Comparison of ENCODE assay signal across 38 cellular contexts in genomic region chr18:74482697-74483096, GRCh38. TPM values are rescaled to one million over a fixed set of nuclear protein-coding genes. Genes with fewer than 3 reads are reported as not detected.
"Had no signal": no experiment of that assay in that cellular context is flagged by ENCODE, and none has a peak within 500 bp of the region (broad histone marks: within the 10 kb centered on the region; RNA-seq: fewer than 3 reads in every experiment).

No MANE protein-coding gene starts in this region.

- FAIRE-seq: bronchial epithelial cell, TTC549 had no signal

- H3K27me3 ChIP-seq: ascending aorta, cardiac muscle cell had no signal

- H3K4me3 ChIP-seq: ascending aorta, cardiac muscle cell had no signal

- H3K27ac Mint-ChIP-seq: activated B cell treated with CpG ODN at 0.5 μM for 24 hours; activated CD4-positive, alpha-beta memory T cell treated with anti-CD3 and anti-CD28 coated beads for 36 hours; activated CD4-positive, alpha-beta T cell treated with anti-CD3 and anti-CD28 coated beads, Interleukin-2, amount 10 ng/mL, durations not matched to agents 24 days and 14 days; activated CD8-positive, alpha-beta memory T cell treated with anti-CD3 and anti-CD28 coated beads, Interleukin-2, amount 10 ng/mL, durations not matched to agents 7 days and 5 days; activated CD8-positive, alpha-beta T cell treated with anti-CD3 and anti-CD28 coated beads for 36 hours; activated naive CD4-positive, alpha-beta T cell treated with anti-CD3 and anti-CD28 coated beads, Interleukin-2, amount 10 ng/mL, durations not matched to agents 7 days and 5 days; activated naive CD4-positive, alpha-beta T cell treated with anti-CD3 and anti-CD28 coated beads, Interleukin-2, amount 50 U/mL, for 24 hours; activated naive CD8-positive, alpha-beta T cell; activated naive CD8-positive, alpha-beta T cell treated with anti-CD3 and anti-CD28 coated beads, Interleukin-2, amount 10 ng/mL, durations not matched to agents 7 days and 5 days; activated naive CD8-positive, alpha-beta T cell treated with anti-CD3 and anti-CD28 coated beads, Interleukin-2, amount 50 U/mL, for 24 hours; activated T-cell treated with anti-CD3 and anti-CD28 coated beads, Interleukin-2, amount 50 U/mL, for 24 hours; activated T-helper 2 cell treated with anti-CD3 and anti-CD28 coated beads, Interferon-gamma antibody, Interleukin-2, Interleukin-4, amounts not matched to agents 10 μg/mL and 5 μg/mL and 100 μg/mL, durations not matched to agents 14 hours and 24 hours and 36 hours; T-helper 1 cell treated with Interleukin-12 subunit alpha and Interleukin-12 subunit beta and Interleukin-4 antibody, amounts not matched to agents 30 μg/mL and 1 μg/mL, for 36 hours; T-helper 2 cell treated with Interferon-gamma antibody and Interleukin-4, amounts not matched to agents 5 μg/mL and 100 μg/mL, for 36 hours had no signal

- H3K27me3 Mint-ChIP-seq: activated CD8-positive, alpha-beta T cell treated with anti-CD3 and anti-CD28 coated beads for 36 hours; activated naive CD4-positive, alpha-beta T cell treated with anti-CD3 and anti-CD28 coated beads, Interleukin-2, amount 50 U/mL, for 24 hours; activated naive CD8-positive, alpha-beta T cell; activated naive CD8-positive, alpha-beta T cell treated with anti-CD3 and anti-CD28 coated beads, Interleukin-2, amount 10 ng/mL, durations not matched to agents 7 days and 5 days had no signal

- H3K9me3 ChIP-seq: ascending aorta had no signal

- H3K9me3 Mint-ChIP-seq: activated B cell treated with CpG ODN at 0.5 μM for 24 hours; activated CD4-positive, alpha-beta memory T cell treated with anti-CD3 and anti-CD28 coated beads for 36 hours; activated CD4-positive, alpha-beta T cell treated with anti-CD3 and anti-CD28 coated beads, Interleukin-2, amount 10 ng/mL, durations not matched to agents 24 days and 14 days; activated CD8-positive, alpha-beta T cell treated with anti-CD3 and anti-CD28 coated beads for 36 hours; activated naive CD4-positive, alpha-beta T cell treated with anti-CD3 and anti-CD28 coated beads, Interleukin-2, amount 10 ng/mL, durations not matched to agents 7 days and 5 days; activated naive CD4-positive, alpha-beta T cell treated with anti-CD3 and anti-CD28 coated beads, Interleukin-2, amount 50 U/mL, for 24 hours; activated naive CD8-positive, alpha-beta T cell treated with anti-CD3 and anti-CD28 coated beads, Interleukin-2, amount 10 ng/mL, durations not matched to agents 7 days and 5 days; activated naive CD8-positive, alpha-beta T cell treated with anti-CD3 and anti-CD28 coated beads, Interleukin-2, amount 50 U/mL, for 24 hours; activated T-cell treated with anti-CD3 and anti-CD28 coated beads, Interleukin-2, amount 50 U/mL, for 24 hours; activated T-helper 2 cell treated with anti-CD3 and anti-CD28 coated beads, Interferon-gamma antibody, Interleukin-2, Interleukin-4, amounts not matched to agents 10 μg/mL and 5 μg/mL and 100 μg/mL, durations not matched to agents 14 hours and 24 hours and 36 hours; T-helper 1 cell treated with Interleukin-12 subunit alpha and Interleukin-12 subunit beta and Interleukin-4 antibody, amounts not matched to agents 30 μg/mL and 1 μg/mL, for 36 hours; T-helper 2 cell treated with Interferon-gamma antibody and Interleukin-4, amounts not matched to agents 5 μg/mL and 100 μg/mL, for 36 hours had no signal

- H3K36me3 ChIP-seq: ascending aorta, cardiac muscle cell had no signal

- H3K36me3 Mint-ChIP-seq: activated CD4-positive, alpha-beta memory T cell treated with anti-CD3 and anti-CD28 coated beads for 36 hours; activated CD8-positive, alpha-beta memory T cell treated with anti-CD3 and anti-CD28 coated beads, Interleukin-2, amount 10 ng/mL, durations not matched to agents 7 days and 5 days; activated naive CD4-positive, alpha-beta T cell treated with anti-CD3 and anti-CD28 coated beads, Interleukin-2, amount 10 ng/mL, durations not matched to agents 7 days and 5 days; activated naive CD4-positive, alpha-beta T cell treated with anti-CD3 and anti-CD28 coated beads, Interleukin-2, amount 50 U/mL, for 24 hours; activated naive CD8-positive, alpha-beta T cell; activated naive CD8-positive, alpha-beta T cell treated with anti-CD3 and anti-CD28 coated beads, Interleukin-2, amount 10 ng/mL, durations not matched to agents 7 days and 5 days; brain had no signal

- H3K27ac ChIP-seq: ascending aorta, cardiac muscle cell, VCaP had no signal

- H3K4me3 Mint-ChIP-seq: activated B cell treated with CpG ODN at 0.5 μM for 24 hours; activated CD4-positive, alpha-beta memory T cell treated with anti-CD3 and anti-CD28 coated beads for 36 hours; activated CD4-positive, alpha-beta T cell treated with anti-CD3 and anti-CD28 coated beads, Interleukin-2, amount 10 ng/mL, durations not matched to agents 24 days and 14 days; activated CD8-positive, alpha-beta memory T cell treated with anti-CD3 and anti-CD28 coated beads, Interleukin-2, amount 10 ng/mL, durations not matched to agents 7 days and 5 days; activated CD8-positive, alpha-beta T cell treated with anti-CD3 and anti-CD28 coated beads for 36 hours; activated naive CD4-positive, alpha-beta T cell treated with anti-CD3 and anti-CD28 coated beads, Interleukin-2, amount 10 ng/mL, durations not matched to agents 7 days and 5 days; activated naive CD4-positive, alpha-beta T cell treated with anti-CD3 and anti-CD28 coated beads, Interleukin-2, amount 50 U/mL, for 24 hours; activated naive CD8-positive, alpha-beta T cell; activated naive CD8-positive, alpha-beta T cell treated with anti-CD3 and anti-CD28 coated beads, Interleukin-2, amount 10 ng/mL, durations not matched to agents 7 days and 5 days; activated naive CD8-positive, alpha-beta T cell treated with anti-CD3 and anti-CD28 coated beads, Interleukin-2, amount 50 U/mL, for 24 hours; activated T-cell treated with anti-CD3 and anti-CD28 coated beads, Interleukin-2, amount 50 U/mL, for 24 hours; brain; T-helper 1 cell treated with Interleukin-12 subunit alpha and Interleukin-12 subunit beta and Interleukin-4 antibody, amounts not matched to agents 30 μg/mL and 1 μg/mL, for 36 hours; T-helper 2 cell treated with Interferon-gamma antibody and Interleukin-4, amounts not matched to agents 5 μg/mL and 100 μg/mL, for 36 hours had no signal

- DNase-seq: activated B cell treated with CpG ODN at 0.5 μM for 24 hours; activated CD4-positive, alpha-beta memory T cell treated with anti-CD3 and anti-CD28 coated beads for 36 hours; activated CD4-positive, alpha-beta T cell treated with anti-CD3 and anti-CD28 coated beads for 4 hours; activated CD4-positive, alpha-beta T cell treated with anti-CD3 and anti-CD28 coated beads, Interleukin-2, amount 10 ng/mL, durations not matched to agents 24 days and 14 days; activated CD4-positive, alpha-beta T cell treated with anti-CD3 and anti-CD28 coated beads, Interleukin-2, amount 50 U/mL, for 1 hour; activated CD4-positive, alpha-beta T cell treated with anti-CD3 and anti-CD28 coated beads, Interleukin-2, amount 50 U/mL, for 4 hours; activated CD4-positive, CD25-positive, alpha-beta regulatory T cell treated with anti-CD3 and anti-CD28 coated beads, Interleukin-2, amount 50 U/mL, for 72 hours; activated CD8-positive, alpha-beta memory T cell treated with anti-CD3 and anti-CD28 coated beads for 24 hours; activated CD8-positive, alpha-beta memory T cell treated with anti-CD3 and anti-CD28 coated beads, Interleukin-2, amount 10 ng/mL, durations not matched to agents 7 days and 5 days; activated CD8-positive, alpha-beta memory T cell treated with anti-CD3 and anti-CD28 coated beads, Interleukin-2, amount 50 U/mL, for 48 hours; activated CD8-positive, alpha-beta T cell treated with anti-CD3 and anti-CD28 coated beads for 36 hours; activated effector memory CD4-positive, alpha-beta T cell treated with Interleukin-2 at 50 U/mL for 16 hours; activated gamma-delta T cell; activated naive CD4-positive, alpha-beta T cell treated with anti-CD3 and anti-CD28 coated beads, Interleukin-2, amount 10 ng/mL, durations not matched to agents 7 days and 5 days; activated naive CD4-positive, alpha-beta T cell treated with Interleukin-2 at 50 U/mL for 16 hours; activated naive CD8-positive, alpha-beta T cell treated with anti-CD3 and anti-CD28 coated beads, Interleukin-2, amount 10 ng/mL, durations not matched to agents 7 days and 5 days; activated naive CD8-positive, alpha-beta T cell treated with anti-CD3 and anti-CD28 coated beads, Interleukin-2, amount 50 U/mL, for 24 hours; activated T-cell treated with anti-CD3 and anti-CD28 coated beads, Interleukin-2, amount 50 U/mL, for 24 hours; activated T-cell treated with anti-CD3 and anti-CD28 coated beads, Interleukin-2, amount 50 U/mL, for 48 hours; amygdala; anterior cingulate cortex; central memory CD4-positive, alpha-beta T cell; cerebellar nuclear complex; T-helper 1 cell; T-helper 2 cell; T-helper 9 cell had no signal

- ATAC-seq: activated CD8-positive, alpha-beta memory T cell treated with anti-CD3 and anti-CD28 coated beads, Interleukin-2, amount 10 ng/mL, durations not matched to agents 7 days and 5 days; activated CD8-positive, alpha-beta T cell treated with anti-CD3 and anti-CD28 coated beads for 36 hours; activated naive CD8-positive, alpha-beta T cell treated with anti-CD3 and anti-CD28 coated beads, Interleukin-2, amount 50 U/mL, for 24 hours had no signal

- H3K4me1 ChIP-seq: ascending aorta had no signal

RNA-seq across cellular contexts. Expression of gene DIPK1C, which starts 25.6 kb away (rescaled TPM):
- total RNA-seq: activated B cell treated with CpG ODN at 0.5 μM for 24 hours; activated CD4-positive, alpha-beta memory T cell treated with anti-CD3 and anti-CD28 coated beads for 36 hours; activated CD4-positive, alpha-beta T cell treated with anti-CD3 and anti-CD28 coated beads, Interleukin-2, amount 10 ng/mL, durations not matched to agents 24 days and 14 days; activated CD8-positive, alpha-beta memory T cell treated with anti-CD3 and anti-CD28 coated beads, Interleukin-2, amount 10 ng/mL, durations not matched to agents 7 days and 5 days; activated CD8-positive, alpha-beta T cell treated with anti-CD3 and anti-CD28 coated beads for 36 hours; activated naive CD8-positive, alpha-beta T cell treated with anti-CD3 and anti-CD28 coated beads, Interleukin-2, amount 10 ng/mL, durations not matched to agents 7 days and 5 days; activated T-helper 2 cell treated with anti-CD3 and anti-CD28 coated beads, Interferon-gamma antibody, Interleukin-2, Interleukin-4, amounts not matched to agents 10 μg/mL and 5 μg/mL and 100 μg/mL, durations not matched to agents 14 hours and 24 hours and 36 hours; ascending aorta; bronchial epithelial cell; cardiac muscle cell; chondrocyte had no signal

RNA-seq across cellular contexts. Expression of gene CNDP1, which starts 51.6 kb away (rescaled TPM):
- total RNA-seq: activated CD4-positive, alpha-beta memory T cell treated with anti-CD3 and anti-CD28 coated beads for 36 hours; activated CD4-positive, alpha-beta T cell treated with anti-CD3 and anti-CD28 coated beads, Interleukin-2, amount 10 ng/mL, durations not matched to agents 24 days and 14 days; activated CD8-positive, alpha-beta T cell treated with anti-CD3 and anti-CD28 coated beads for 36 hours; activated naive CD8-positive, alpha-beta T cell treated with anti-CD3 and anti-CD28 coated beads, Interleukin-2, amount 10 ng/mL, durations not matched to agents 7 days and 5 days; ascending aorta; bronchial epithelial cell; cardiac muscle cell had no signal
